ENCODE assay signal across 8 cellular contexts in the genomic region with DNA sequence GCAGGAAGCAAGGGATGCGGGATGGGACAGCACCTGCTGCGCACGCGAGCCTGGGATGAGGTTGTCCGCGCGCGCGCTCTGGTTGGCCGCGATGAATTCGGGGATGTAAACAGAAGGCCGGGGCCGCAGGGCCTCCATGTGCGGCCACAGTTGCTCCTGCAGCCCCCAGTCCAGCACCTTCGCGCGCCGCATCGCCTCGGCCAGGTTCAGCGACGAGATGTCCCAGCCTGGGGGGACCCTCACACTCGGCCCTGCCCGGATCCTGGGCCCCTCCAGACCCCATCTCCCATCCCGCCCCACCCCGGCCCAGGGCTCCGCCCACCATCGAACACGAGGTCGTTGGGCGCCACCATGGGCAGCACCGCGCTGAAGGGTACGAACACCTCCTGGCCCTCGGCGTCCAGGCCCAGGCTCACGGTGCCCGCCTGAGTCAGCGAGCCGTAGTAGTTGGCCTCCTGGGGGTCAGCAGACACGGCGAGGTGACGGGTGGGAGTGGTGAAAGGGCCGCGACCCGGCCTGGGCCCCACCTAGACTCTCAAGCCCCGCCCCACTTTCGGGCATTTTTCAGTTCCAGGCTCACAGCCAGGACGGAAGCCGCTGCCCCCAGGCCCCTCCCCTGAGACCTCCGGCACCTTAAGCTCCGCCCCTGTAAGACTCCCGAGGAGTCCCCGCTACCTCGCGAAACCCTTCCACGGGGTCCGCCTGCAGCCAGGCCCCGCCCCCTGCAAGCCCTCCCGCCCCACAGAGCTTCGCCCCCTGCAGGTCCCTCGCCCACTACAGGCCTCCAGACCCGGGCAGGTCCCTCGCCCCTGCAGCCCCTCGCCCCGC. TPM values are rescaled to one million over a fixed set of nuclear protein-coding genes. Genes with fewer than 3 reads are reported as not detected.
DNase-seq lines count a peak whose midpoint lies in the region; ATAC-seq lines count a peak whose summit lies in the region.

No MANE protein-coding gene starts in this region.

- H2AK5ac ChIP-seq in mesenchymal stem cell (ENCODE audit: low read length, severe bottlenecking) = no peak overlapping the region

- peak overlapping the region; percentile 24 for H2BK120ac ChIP-seq in mesenchymal stem cell (ENCODE audit: low read depth, low read length)

- H3K79me1 ChIP-seq in mesenchymal stem cell (replicated peaks; ENCODE audit: low read length, poor library complexity, severe bottlenecking) = peaks cover 5% of the 10 kb centered on the region

- H4K91ac ChIP-seq in mesenchymal stem cell (ENCODE audit: low read length) = peak overlapping the region; percentile 20

- H3K14ac ChIP-seq in mesenchymal stem cell (ENCODE audit: low read length in 2 of 2) = no peak overlapping the region

- peak overlapping the region in 1 of 2 experiments; percentile 8 for H2BK12ac ChIP-seq in mesenchymal stem cell (ENCODE audit: low read length in 2 of 2)

- H3K18ac ChIP-seq in mesenchymal stem cell (ENCODE audit: low read depth in 1 of 2, low read length in 2 of 2) = peak overlapping the region in 1 of 2 experiments; percentile 55

- peaks cover 16% of the 10 kb centered on the region for H3K36me3 ChIP-seq in ectodermal cell (ENCODE audit: control insufficient read depth, insufficient read depth, low read length)
- peaks cover 11 to 52% of the 10 kb centered on the region in 2 experiments for H3K36me3 ChIP-seq in mesenchymal stem cell (ENCODE audit: control insufficient read depth in 1 of 2, insufficient read depth in 2 of 2, low read depth in 1 of 2, low read length in 2 of 2)

- peak overlapping the region; percentile 68 for H2BK15ac ChIP-seq in mesenchymal stem cell (ENCODE audit: low read depth, poor library complexity, severe bottlenecking)

- H2BK5ac ChIP-seq in mesenchymal stem cell (ENCODE audit: low read depth, low read length, poor library complexity, severe bottlenecking) = no peak overlapping the region

- no peak overlapping the region for H3K27ac ChIP-seq in ectodermal cell (ENCODE audit: insufficient read depth, low read depth, low read length, poor library complexity, severe bottlenecking)
- no peak overlapping the region for H3K27ac ChIP-seq in mesenchymal stem cell (ENCODE audit: low read length, poor library complexity, severe bottlenecking)

- peak overlapping the region; percentile 48 for H3K4me2 ChIP-seq in mesenchymal stem cell (ENCODE audit: low read length, poor library complexity, severe bottlenecking)

- H3K9me3 ChIP-seq in ectodermal cell (ENCODE audit: control insufficient read depth, low read length) (no peaks in the 10 kb centered on the region), mesenchymal stem cell (ENCODE audit: control insufficient read depth, low read length) (no peaks in the 10 kb centered on the region)

- no peak overlapping the region for H4K8ac ChIP-seq in mesenchymal stem cell (ENCODE audit: low read length)

- peak; percentile 88 for DNase-seq in GM03348 (ENCODE audit: low spot score)
- peak; percentile 28 to 56 for DNase-seq in NCI-H446 (lab: John Stamatoyannopoulos, UW)
- peak; percentile 55 to 65 for DNase-seq in activated CD4-positive, alpha-beta T cell treated with anti-CD3 and anti-CD28 coated beads, Interleukin-2, amount 50 U/mL, for 4 hours
- DNase-seq in mesenchymal stem cell = peak; percentile 92
- DNase-seq in stimulated activated CD8-positive, alpha-beta memory T cell treated with anti-CD3 and anti-CD28 coated beads, Interleukin-7, amount 100 ng/mL, for 4 hours (ENCODE audit: low read depth in 2 of 2) = peak; percentile 75 to 83

- ATAC-seq in HG02798 (IDR thresholded peaks at IDR 0.05; ENCODE audit: poor library complexity, unreplicated experiment) (peak; percentile 55), HG02623 (IDR thresholded peaks at IDR 0.05; ENCODE audit: unreplicated experiment) (no peak)

- H2AFZ ChIP-seq in mesenchymal stem cell (ENCODE audit: low read depth, low read length) = no peak overlapping the region

- no peak overlapping the region for H3K23ac ChIP-seq in mesenchymal stem cell (ENCODE audit: low read length in 2 of 2)

- H3K4me3 ChIP-seq in ectodermal cell (ENCODE audit: insufficient read depth, low read depth, low read length) (peak overlapping the region; percentile 60), mesenchymal stem cell (ENCODE audit: insufficient read depth in 1 of 2, low read depth in 1 of 2, low read length in 2 of 2) (peak overlapping the region; percentile 63 to 79)

- 30 to 32% methylated on average over 63 to 65 of the region's 67 CpGs for WGBS in ectodermal cell, 2 experiments
- 43% methylated on average over 39 of the region's 67 CpGs for WGBS in mesenchymal stem cell

- no peak overlapping the region for H3K9ac ChIP-seq in mesenchymal stem cell (ENCODE audit: low read length)

- H3K4ac ChIP-seq in mesenchymal stem cell (ENCODE audit: low read depth in 1 of 2, low read length in 2 of 2) = peak overlapping the region in 1 of 2 experiments; percentile 33

- H3K4me1 ChIP-seq in ectodermal cell (ENCODE audit: control insufficient read depth, insufficient read depth, low read length) (peaks cover 47% of the 10 kb centered on the region), mesenchymal stem cell (ENCODE audit: control insufficient read depth, insufficient read depth, low read depth, low read length) (peaks cover 72% of the 10 kb centered on the region)

- H3K27me3 ChIP-seq in ectodermal cell (ENCODE audit: control insufficient read depth, insufficient read depth, low read length, poor library complexity, severe bottlenecking) (no peaks in the 10 kb centered on the region), mesenchymal stem cell (ENCODE audit: control insufficient read depth in 1 of 2, insufficient read depth in 1 of 2, low read length in 2 of 2) (no peaks in the 10 kb centered on the region)

RNA-seq across cellular contexts. Expression of gene ISYNA1, which starts 1.1 kb away (rescaled TPM):
- polyA plus RNA-seq in ectodermal cell (2013, experiment 1 of 4) = 362 TPM
- polyA plus RNA-seq in ectodermal cell (2013, experiment 2 of 4) = 333 TPM
- 287 TPM for polyA plus RNA-seq in ectodermal cell (2013, experiment 3 of 4)
- polyA plus RNA-seq in ectodermal cell (2013, experiment 4 of 4) = 316 TPM
- polyA plus RNA-seq in mesenchymal stem cell (2013, experiment 1 of 2) = 83.2 TPM
- 85.1 TPM for polyA plus RNA-seq in mesenchymal stem cell (2013, experiment 2 of 2)

RNA-seq across cellular contexts. Expression of gene SSBP4, which starts 17.7 kb away (rescaled TPM):
- polyA plus RNA-seq in ectodermal cell (2013, experiment 1 of 4) = 72.3 TPM
- 58.6 TPM for polyA plus RNA-seq in ectodermal cell (2013, experiment 2 of 4)
- 62.9 TPM for polyA plus RNA-seq in ectodermal cell (2013, experiment 3 of 4)
- 70.4 TPM for polyA plus RNA-seq in ectodermal cell (2013, experiment 4 of 4)
- polyA plus RNA-seq in mesenchymal stem cell (2013, experiment 1 of 2) = 88.5 TPM
- polyA plus RNA-seq in mesenchymal stem cell (2013, experiment 2 of 2) = 97.4 TPM

RNA-seq across cellular contexts. Expression of gene LRRC25, which starts 39.4 kb away (rescaled TPM):
- not detected for polyA plus RNA-seq in ectodermal cell (2013, experiment 1 of 4)
- polyA plus RNA-seq in ectodermal cell (2013, experiment 2 of 4) = not detected
- not detected for polyA plus RNA-seq in ectodermal cell (2013, experiment 3 of 4)
- polyA plus RNA-seq in ectodermal cell (2013, experiment 4 of 4) = not detected
- polyA plus RNA-seq in mesenchymal stem cell (2013, experiment 1 of 2) = 1.0 TPM
- 1.1 TPM for polyA plus RNA-seq in mesenchymal stem cell (2013, experiment 2 of 2)

RNA-seq across cellular contexts. Expression of gene GDF15, which starts 50.9 kb away (rescaled TPM):
- polyA plus RNA-seq in ectodermal cell (2013, experiment 1 of 4) = 1.3 TPM
- polyA plus RNA-seq in ectodermal cell (2013, experiment 2 of 4) = 0.78 TPM
- polyA plus RNA-seq in ectodermal cell (2013, experiment 3 of 4) = 1.0 TPM
- polyA plus RNA-seq in ectodermal cell (2013, experiment 4 of 4) = 0.77 TPM
- 355 TPM for polyA plus RNA-seq in mesenchymal stem cell (2013, experiment 1 of 2)
- 348 TPM for polyA plus RNA-seq in mesenchymal stem cell (2013, experiment 2 of 2)

Comparison
In these comparisons a context has a peak if more than half of its experiments do, and no peak if none do; other contexts are left out.
1. DNase-seq: peak in every context shown above with its lines; median percentile 92 in mesenchymal stem cell; 88 in GM03348; 79 in stimulated activated CD8-positive, alpha-beta memory T cell treated with anti-CD3 and anti-CD28 coated beads, Interleukin-7, amount 100 ng/mL, for 4 hours; 60 in activated CD4-positive, alpha-beta T cell treated with anti-CD3 and anti-CD28 coated beads, Interleukin-2, amount 50 U/mL, for 4 hours; 42 in NCI-H446.